17 cellular contexts compared by ENCODE assay signal in the genomic region with DNA sequence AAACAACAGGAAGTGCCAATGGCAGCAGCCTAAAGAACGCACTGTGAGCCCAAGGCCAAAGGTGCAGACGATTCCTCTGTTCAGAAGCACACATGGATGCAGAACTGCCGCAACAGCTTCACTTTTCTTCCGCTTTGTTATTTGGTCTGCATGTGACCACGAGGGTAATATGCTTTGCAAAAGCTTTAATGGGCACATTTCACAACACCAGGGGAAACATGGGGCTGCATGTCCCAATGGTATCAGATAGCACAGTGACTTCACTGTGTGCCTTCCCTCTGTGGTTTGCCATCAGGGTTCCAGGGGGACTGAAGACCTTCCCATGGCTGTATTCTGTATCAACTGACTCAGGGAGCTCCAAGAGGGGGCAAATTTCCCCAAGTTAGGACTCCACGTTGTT. TPM values are rescaled to one million over a fixed set of nuclear protein-coding genes. Genes with fewer than 3 reads are reported as not detected.
DNase-seq lines count a peak whose midpoint lies in the region; ATAC-seq and TF ChIP-seq lines count a peak whose summit lies in the region.
"Had no signal": no experiment of that assay in that cellular context is flagged by ENCODE, and none has a peak within 500 bp of the region (broad histone marks: within the 10 kb centered on the region; RNA-seq: fewer than 3 reads in every experiment).

No MANE protein-coding gene starts in this region.

- H3K27me3 Mint-ChIP-seq in nephron (ENCODE audit: low read depth) = no peaks in the 10 kb centered on the region
- H3K27me3 Mint-ChIP-seq: CD8-positive, alpha-beta memory T cell had no signal

- H3K4me3 Mint-ChIP-seq in nephron = no peak overlapping the region
- H3K4me3 Mint-ChIP-seq: CD8-positive, alpha-beta memory T cell; H9 had no signal

- ATAC-seq in body of pancreas = no peak

- intact Hi-C loops in spleen (cut with DNase I; ENCODE audit: low total_unique reads) = no loop called here
- intact Hi-C loops in cardiac septum (cut with DNase I) = no loop called here
- intact Hi-C loops in body of pancreas (cut with DNase I) = no loop called here

- peak; percentile 92 for DNase-seq in NB4 (ENCODE audit: low read depth)
- DNase-seq in SKM-1 (lab: John Stamatoyannopoulos, UW; ENCODE audit: unreplicated experiment) = peak; percentile 37
- peak; percentile 30 for DNase-seq in spleen
- no peak for DNase-seq in cardiac septum (ENCODE audit: low spot score)
- no peak for DNase-seq in SIG-M5 (lab: John Stamatoyannopoulos, UW)
- no peak for DNase-seq in body of pancreas
- DNase-seq: ACHN; C1 segment of cervical spinal cord; CD8-positive, alpha-beta memory T cell; H9; IMR-90; NCI-H1105; NCI-H1694; NCI-H2081 treated with DMSO at 0.1 percent for 48 hours; NCI-H82; SJCRH30 had no signal

- H3K9me3 ChIP-seq in spleen (no peaks in the 10 kb centered on the region), body of pancreas (no peaks in the 10 kb centered on the region)
- H3K9me3 ChIP-seq: SJCRH30 had no signal

- no peaks in the 10 kb centered on the region for H3K9me3 Mint-ChIP-seq in nephron
- H3K9me3 Mint-ChIP-seq: CD8-positive, alpha-beta memory T cell; H9 had no signal

- peaks cover 0 to 88% (median 33%) of the 10 kb centered on the region in 6 donors for H3K36me3 ChIP-seq in spleen
- peaks cover 0 to 8% of the 10 kb centered on the region in 2 donors for H3K36me3 ChIP-seq in body of pancreas (replicated peaks in 1 of 2; ENCODE audit: insufficient read depth in 1 of 2, low read depth in 2 of 2)

- peaks cover 18% of the 10 kb centered on the region for H3K4me1 Mint-ChIP-seq in nephron
- H3K4me1 Mint-ChIP-seq: H9 had no signal

- H3K27me3 ChIP-seq in spleen (replicated peaks in 1 of 7) = no peaks in the 10 kb centered on the region
- H3K27me3 ChIP-seq in body of pancreas = no peaks in the 10 kb centered on the region
- H3K27me3 ChIP-seq: SJCRH30 had no signal

- WGBS in spleen, 5 donors = 52 to 68% (median 67%) methylated on average over 6 of the region's 6 CpGs
- 66 to 70% methylated on average over 6 of the region's 6 CpGs for WGBS in body of pancreas, 2 donors

- H3K4me1 ChIP-seq in spleen = peaks cover 0 to 12% (median 3%) of the 10 kb centered on the region in 6 donors
- H3K4me1 ChIP-seq in body of pancreas = no peaks in the 10 kb centered on the region
- H3K4me1 ChIP-seq: SJCRH30 had no signal

- no peak overlapping the region for H3K4me3 ChIP-seq in NB4 (ENCODE audit: low read depth, low read length)
- no peak overlapping the region for H3K4me3 ChIP-seq in spleen
- no peak overlapping the region for H3K4me3 ChIP-seq in body of pancreas
- H3K4me3 ChIP-seq: SJCRH30 had no signal

- TF ChIP-seq CTCF in NB4 (IDR thresholded peaks at IDR 0.05; ENCODE audit: low read depth, low read length) (no peak), nephron (IDR thresholded peaks at IDR 0.05; ENCODE audit: unreplicated experiment in 3 of 3) (no peak), spleen (IDR thresholded peaks at IDR 0.05 in 8 of 11, conservative IDR thresholded peaks at IDR 0.05 in 3 of 11) (no peak), body of pancreas (IDR thresholded peaks at IDR 0.05) (no peak)

- peak overlapping the region; percentile 83 to 97 (median 97) for H3K27ac Mint-ChIP-seq in nephron

- TF ChIP-seq POLR2A in NB4 (IDR thresholded peaks at IDR 0.05; ENCODE audit: extremely low read depth, insufficient read length) (no peak), spleen (IDR thresholded peaks at IDR 0.05) (no peak), body of pancreas (IDR thresholded peaks at IDR 0.05) (no peak)

- H3K27ac ChIP-seq in spleen (no peak overlapping the region), body of pancreas (no peak overlapping the region)
- H3K27ac ChIP-seq: SJCRH30 had no signal

- peaks cover 29% of the 10 kb centered on the region for H3K36me3 Mint-ChIP-seq in nephron (ENCODE audit: low read depth)

RNA-seq across cellular contexts. Expression of gene THAP3, which starts 28.3 kb away (rescaled TPM):
- 10 to 100 TPM; 13.0 to 27.1 (median 15.5) TPM for total RNA-seq in spleen
- polyA plus RNA-seq in spleen = 10 to 100 TPM; 21.5 to 29.1 (median 24.0) TPM
- total RNA-seq in cardiac septum = 8.8 TPM
- total RNA-seq in body of pancreas = 10 to 100 TPM; 11.9 to 18.9 TPM

RNA-seq across cellular contexts. Expression of gene PHF13, which starts 39.5 kb away (rescaled TPM):
- total RNA-seq in spleen (10 to 100 TPM in 4 of 7 donors, 1 to 10 TPM in 3; 6.6 to 14.0 (median 10.5) TPM), cardiac septum (9.3 TPM), body of pancreas (1 to 10 TPM; 6.2 to 9.6 TPM)
- 1 to 10 TPM; 3.4 to 6.0 (median 4.4) TPM for polyA plus RNA-seq in spleen

RNA-seq across cellular contexts. Expression of gene DNAJC11, which starts 48.6 kb away (rescaled TPM):
- total RNA-seq in spleen = 10 to 100 TPM; 40.8 to 66.9 (median 58.0) TPM
- 10 to 100 TPM; 13.3 to 31.1 (median 27.9) TPM for polyA plus RNA-seq in spleen
- total RNA-seq in cardiac septum = 49.4 TPM
- 10 to 100 TPM; 16.1 to 88.3 TPM for total RNA-seq in body of pancreas

RNA-seq across cellular contexts. Expression of gene KLHL21, which starts 50.3 kb away (rescaled TPM):
- total RNA-seq in spleen (10 to 100 TPM; 18.5 to 41.5 (median 29.4) TPM), cardiac septum (33.1 TPM), body of pancreas (10 to 100 TPM; 38.4 to 60.0 TPM)
- polyA plus RNA-seq in spleen = 10 to 100 TPM in 1 of 3 donors, 1 to 10 TPM in 2; 5.0 to 12.0 (median 6.2) TPM

Comparison
In these comparisons a context has a peak if more than half of its experiments do, and no peak if none do; other contexts are left out.
1. DNase-seq: peak in NB4 (single experiment), SKM-1 (single experiment) and spleen (single experiment); none in cardiac septum (single experiment), SIG-M5 (single experiment) and body of pancreas (0 of 4).